In genomic region chr5:111126896-111127295, GRCh38 we compare ENCODE assay signal across 1 cellular context.
TF ChIP-seq lines count a peak whose summit lies in the region.

No MANE protein-coding gene starts in this region.

TF ChIP-seq in IMR-90, 13 proteins besides CTCF, POLR2A, EP300 and RAD21:
- TF ChIP-seq SMC3 (IDR thresholded peaks at IDR 0.05; ENCODE audit: low read depth, low read length), result no peak
- no peak for TF ChIP-seq CHD1 (IDR thresholded peaks at IDR 0.05; ENCODE audit: low read depth, low read length)
- no peak for TF ChIP-seq ELK1 (IDR thresholded peaks at IDR 0.05; ENCODE audit: borderline replicate concordance, low read depth, low read length)
- no peak for TF ChIP-seq RCOR1 (IDR thresholded peaks at IDR 0.05; ENCODE audit: insufficient replicate concordance, low read length)
